ENCODE assay signal across 28 cellular contexts in genomic region chr3:33231755-33232465, GRCh38. TPM values are rescaled to one million over a fixed set of nuclear protein-coding genes. Genes with fewer than 3 reads are reported as not detected.
DNase-seq lines count a peak whose midpoint lies in the region; ATAC-seq and TF ChIP-seq lines count a peak whose summit lies in the region.
"Had no signal": no experiment of that assay in that cellular context is flagged by ENCODE, and none has a peak within 500 bp of the region (broad histone marks: within the 10 kb centered on the region; RNA-seq: fewer than 3 reads in every experiment).

No MANE protein-coding gene starts in this region.

- no peak overlapping the region for H3K4me3 ChIP-seq in lower lobe of right lung
- H3K4me3 ChIP-seq: esophagus muscularis mucosa, hepatocyte, sigmoid colon had no signal

- ATAC-seq in lower lobe of right lung: peak; percentile 53 to 62
- no peak for ATAC-seq in GM18873 (IDR thresholded peaks at IDR 0.05; ENCODE audit: low FRiP score, unreplicated experiment)
- ATAC-seq: foreskin keratinocyte; left colon; stimulated activated naive B cell treated with anti-CD40 and anti-IgM and Interleukin-4, amounts not matched to agents 10 μg/mL and 1 μg/mL and 100 μg/mL, for 72 hours had no signal

- H3K36me3 ChIP-seq in lower lobe of right lung: no peaks in the 10 kb centered on the region
- H3K36me3 ChIP-seq: esophagus muscularis mucosa, sigmoid colon had no signal

- no peak for TF ChIP-seq CTCF in lower lobe of right lung (IDR thresholded peaks at IDR 0.05)

- H3K9me3 ChIP-seq in lower lobe of right lung: no peaks in the 10 kb centered on the region
- H3K9me3 ChIP-seq: esophagus muscularis mucosa, sigmoid colon had no signal

- no peaks in the 10 kb centered on the region for H3K27me3 ChIP-seq in lower lobe of right lung (ENCODE audit: low read depth)
- H3K27me3 ChIP-seq: esophagus muscularis mucosa, hepatocyte, sigmoid colon had no signal

- H3K4me1 ChIP-seq in lower lobe of right lung: no peaks in the 10 kb centered on the region
- H3K4me1 ChIP-seq: esophagus muscularis mucosa, foreskin keratinocyte had no signal

- H3K27ac ChIP-seq in lower lobe of right lung: no peak overlapping the region
- H3K27ac ChIP-seq: 22Rv1, esophagus muscularis mucosa, foreskin keratinocyte, hepatocyte, sigmoid colon, VCaP had no signal

- DNase-seq in DMS53 (lab: John Stamatoyannopoulos, UW) (peak; percentile 36), DMS53 treated with DMSO at 0.1 percent for 48 hours (lab: John Stamatoyannopoulos, UW; ENCODE audit: unreplicated experiment) (no peak), ELF-1 (ENCODE audit: low read depth, low spot score) (peak; percentile 6), RPMI7951 (ENCODE audit: low read depth) (peak; percentile 22), lower lobe of right lung (no peak), HEK293T (ENCODE audit: extremely low spot score) (no peak), GDM1 (lab: John Stamatoyannopoulos, UW) (no peak)
- DNase-seq: activated CD4-positive, alpha-beta T cell treated with anti-CD3 and anti-CD28 coated beads for 48 hours; activated CD8-positive, alpha-beta memory T cell treated with anti-CD3 and anti-CD28 coated beads for 24 hours; activated effector memory CD4-positive, alpha-beta T cell treated with anti-CD3 and anti-CD28 coated beads, Interleukin-2, amount 50 U/mL, for 16 hours; activated naive CD8-positive, alpha-beta T cell treated with anti-CD3 and anti-CD28 coated beads, Interleukin-2, amount 10 ng/mL, durations not matched to agents 7 days and 5 days; activated T-cell treated with anti-CD3 and anti-CD28 coated beads, Interleukin-2, amount 50 U/mL, for 1 hour; caudate nucleus; CD4-positive, CD25-positive, alpha-beta regulatory T cell; foreskin keratinocyte; H9; left colon; mesendoderm; NCI-H1105 treated with DMSO at 0.1 percent for 48 hours; NCI-H526; sigmoid colon; stimulated activated naive B cell treated with anti-CD40 and anti-IgM and Interleukin-4, amounts not matched to agents 10 μg/mL and 1 μg/mL and 100 μg/mL, for 72 hours; T-helper 2 cell had no signal

- POLR2A ChIA-PET in HEK293T (lab: Yijun Ruan, JAX): no interaction called here

- intact Hi-C loops in lower lobe of right lung (cut with DNase I): no loop called here

- CTCF ChIA-PET in HEK293T (lab: Yijun Ruan, JAX): no interaction called here

TF ChIP-seq in HEK293T, 16 proteins besides CTCF, POLR2A, EP300 and RAD21:
- TF ChIP-seq NFRKB (IDR thresholded peaks at IDR 0.05): no peak
TF ChIP-seq in HEK293T: peak in this region for 0.

RNA-seq across cellular contexts. Expression of gene SUSD5, which starts 13.3 kb away (rescaled TPM):
- 4.6 and 7.5 TPM in 2 replicates for total RNA-seq in RPMI7951 (2014; rRNA removed; shearing (Covaris generic))
- 1.9 TPM for total RNA-seq in lower lobe of right lung
- total RNA-seq: activated naive CD8-positive, alpha-beta T cell treated with anti-CD3 and anti-CD28 coated beads, Interleukin-2, amount 10 ng/mL, durations not matched to agents 7 days and 5 days; CD4-positive, CD25-positive, alpha-beta regulatory T cell had no signal

RNA-seq across cellular contexts. Expression of gene FBXL2, which starts 45.3 kb away (rescaled TPM):
- 9.1 and 9.5 TPM in 2 replicates for total RNA-seq in RPMI7951 (2014; rRNA removed; shearing (Covaris generic))
- total RNA-seq in lower lobe of right lung: 8.1 TPM
- total RNA-seq: activated naive CD8-positive, alpha-beta T cell treated with anti-CD3 and anti-CD28 coated beads, Interleukin-2, amount 10 ng/mL, durations not matched to agents 7 days and 5 days; CD4-positive, CD25-positive, alpha-beta regulatory T cell had no signal

Comparison
In these comparisons a context has a peak if more than half of its experiments do, and no peak if none do; other contexts are left out.
1. DNase-seq: peak in DMS53 (single experiment), ELF-1 (single experiment) and RPMI7951 (single experiment); none in DMS53 treated with DMSO at 0.1 percent for 48 hours (single experiment), lower lobe of right lung (single experiment), HEK293T (single experiment) and GDM1 (single experiment).